In genomic region chr16:49867234-49867633, GRCh38 we compare ENCODE assay signal across 22 cellular contexts. TPM values are rescaled to one million over a fixed set of nuclear protein-coding genes. Genes with fewer than 3 reads are reported as not detected.
DNase-seq lines count a peak whose midpoint lies in the region; ATAC-seq, FAIRE-seq and TF ChIP-seq lines count a peak whose summit lies in the region.
"Had no signal": no experiment of that assay in that cellular context is flagged by ENCODE, and none has a peak within 500 bp of the region (broad histone marks: within the 10 kb centered on the region; RNA-seq: fewer than 3 reads in every experiment).

No MANE protein-coding gene starts in this region.

- peaks cover 34% of the 10 kb centered on the region for H3K4me1 Mint-ChIP-seq in neural crest cell

- no peaks in the 10 kb centered on the region for H3K79me1 ChIP-seq in H1 (ENCODE audit: low read depth, low read length)

- peak overlapping the region; percentile 67; the same call in 1 of the 2 replicates for H3K27ac ChIP-seq in HUES6 (ENCODE audit: low read depth, low read length)
- no peak overlapping the region for H3K27ac ChIP-seq in H1 (ENCODE audit: low read depth, low read length)
- no peak overlapping the region for H3K27ac ChIP-seq in kidney (ENCODE audit: low read depth in 2 of 2, low read length in 2 of 2)
- no peak overlapping the region for H3K27ac ChIP-seq in heart right ventricle
- H3K27ac ChIP-seq: RWPE1 had no signal

- H3K9me3 Mint-ChIP-seq in neural crest cell: no peaks in the 10 kb centered on the region
- H3K9me3 Mint-ChIP-seq: H9 had no signal

- WGBS in H1 (ENCODE audit: extremely low coverage in 1 of 2, insufficient coverage in 1 of 2, insufficient read length in 1 of 2, insufficient replicate concordance in 2 of 2, low coverage in 1 of 2, low lambda C conversion rate in 2 of 2, missing lambda C conversion rate in 1 of 2), 2 experiments: 92% methylated on average over 2 of the region's 2 CpGs; no CpG with 5 or more reads in 1 of the 2 experiments
- WGBS in heart right ventricle, 2 donors: 97% methylated on average over 2 of the region's 2 CpGs

- FAIRE-seq in H1 (lab: Jason Lieb, UNC) (no peak), kidney (lab: Jason Lieb, UNC) (no peak)
- FAIRE-seq: GM12891 had no signal

- peak overlapping the region; percentile 92 for H3K4ac ChIP-seq in H1 (replicated peaks; ENCODE audit: insufficient read length, low read depth, low read length)

- intact Hi-C loops in kidney (cut with DNase I) (no loop called here), heart right ventricle (cut with DNase I) (loop anchor here in 1 of 10 donors (10.0 kb wide), 1 partner anchor 262 kb away; no protein-coding TSS in a partner anchor)

- H4K5ac ChIP-seq in H1 (ENCODE audit: insufficient read length, low read depth, low read length): no peak overlapping the region

- H3K18ac ChIP-seq in H1 (ENCODE audit: extremely low read depth, low read length): peak overlapping the region; percentile 78

- peak overlapping the region; percentile 69 for H2BK120ac ChIP-seq in H1 (replicated peaks; ENCODE audit: low read depth, low read length)

- no peaks in the 10 kb centered on the region for H3K9me3 ChIP-seq in HUES6 (ENCODE audit: control insufficient read depth, insufficient read depth, low read depth, low read length)
- H3K9me3 ChIP-seq in H1 (ENCODE audit: insufficient read depth in 2 of 2, low read depth in 1 of 2, low read length in 1 of 2): no peaks in the 10 kb centered on the region
- no peaks in the 10 kb centered on the region for H3K9me3 ChIP-seq in kidney (ENCODE audit: control insufficient read depth in 1 of 2, low read length in 2 of 2)
- H3K9me3 ChIP-seq in heart right ventricle: no peaks in the 10 kb centered on the region

- TF ChIP-seq POLR2A in H1 (IDR thresholded peaks at IDR 0.05; ENCODE audit: control extremely low read depth in 1 of 2, low read depth in 2 of 2, low read length in 2 of 2): no peak

- CTCF ChIA-PET in H1 (lab: Charles Lee; ENCODE audit: partially characterized antibody): interaction anchor here (0.9 to 4.5 kb wide), 9 partner anchors 9 to 278 kb away, joined by 3 to 35 read pairs (median 3); no protein-coding TSS in a partner anchor

- no peaks in the 10 kb centered on the region for H4K20me1 ChIP-seq in H1 (replicated peaks in 1 of 2; ENCODE audit: control insufficient read depth in 1 of 2, insufficient read depth in 2 of 2, low read length in 2 of 2)

- H3K23me2 ChIP-seq in H1 (ENCODE audit: low read depth, low read length): no peaks in the 10 kb centered on the region

- no peak for TF ChIP-seq EP300 in H1 (IDR thresholded peaks at IDR 0.05; ENCODE audit: borderline replicate concordance in 1 of 2, low read depth in 2 of 2, low read length in 2 of 2)

- no peaks in the 10 kb centered on the region for H3K36me3 ChIP-seq in HUES6 (ENCODE audit: control insufficient read depth, insufficient read depth, low read length)
- no peaks in the 10 kb centered on the region for H3K36me3 ChIP-seq in H1 (ENCODE audit: control insufficient read depth in 2 of 4, insufficient read depth in 4 of 4, low read length in 3 of 4)
- H3K36me3 ChIP-seq in kidney (ENCODE audit: control insufficient read depth in 1 of 2, insufficient read depth in 2 of 2, low read length in 2 of 2): no peaks in the 10 kb centered on the region
- H3K36me3 ChIP-seq in heart right ventricle: no peaks in the 10 kb centered on the region

- H3K14ac ChIP-seq in H1 (ENCODE audit: insufficient read length): no peak overlapping the region

- peak overlapping the region; percentile 44; the same call in 1 of the 2 replicates for H2BK5ac ChIP-seq in H1 (ENCODE audit: low read depth, low read length)

- 0 out of 4 replicates have a peak overlapping the region, but pooled peaks of 1 of the 2 experiments have one; percentile 4 for H3K4me2 ChIP-seq in H1 (ENCODE audit: insufficient read depth in 1 of 2, low read depth in 2 of 2, low read length in 2 of 2)

- TF ChIP-seq RAD21 in H1 (IDR thresholded peaks at IDR 0.05 in 1 of 2, conservative IDR thresholded peaks at IDR 0.05 in 1 of 2; ENCODE audit: low read depth in 2 of 2, low read length in 2 of 2): no peak

- H3K4me3 ChIP-seq in HUES6 (ENCODE audit: low read depth, low read length) (no peak overlapping the region), H1 (ENCODE audit: extremely low read depth in 1 of 4, insufficient read depth in 2 of 4, low read depth in 3 of 4, low read length in 4 of 4) (peak overlapping the region in 2 of 4 experiments; percentile 2 to 10; a peak in 2 of 8 replicates), kidney (ENCODE audit: low read length in 2 of 2) (no peak overlapping the region), heart right ventricle (no peak overlapping the region)

- peak overlapping the region; percentile 23 for H3K4me3 Mint-ChIP-seq in neural crest cell
- H3K4me3 Mint-ChIP-seq: H9 had no signal

- POLR2A ChIA-PET in H1 (lab: Charles Lee; ENCODE audit: partially characterized antibody): interaction anchor here (1.5 to 2.4 kb wide), 2 partner anchors 8 to 9 kb away, joined by 5 to 7 read pairs; no protein-coding TSS in a partner anchor

- no peak overlapping the region for H3K23ac ChIP-seq in H1 (ENCODE audit: insufficient read length)

- no peaks in the 10 kb centered on the region for H3K36me3 Mint-ChIP-seq in neural crest cell (ENCODE audit: low read depth)

- ATAC-seq in GM19023 (IDR thresholded peaks at IDR 0.05; ENCODE audit: unreplicated experiment) (no peak), heart right ventricle (no peak), HG03139 (IDR thresholded peaks at IDR 0.05; ENCODE audit: unreplicated experiment) (no peak)

- H3K9ac ChIP-seq in HUES6 (ENCODE audit: low read length): no peak overlapping the region
- H3K9ac ChIP-seq in H1 (replicated peaks in 1 of 4; ENCODE audit: extremely low read depth in 1 of 4, low read depth in 3 of 4, low read length in 3 of 4): no peak overlapping the region
- H3K9ac ChIP-seq in kidney (ENCODE audit: low read length in 2 of 2): no peak overlapping the region

- H2BK15ac ChIP-seq in H1 (ENCODE audit: low read length): peak overlapping the region; percentile 46; the same call in 1 of the 2 replicates

- no peak for TF ChIP-seq CTCF in H1 (IDR thresholded peaks at IDR 0.05; ENCODE audit: control extremely low read depth in 1 of 3, insufficient read depth in 1 of 3, low read depth in 1 of 3, low read length in 3 of 3)
- no peak for TF ChIP-seq CTCF in neural crest cell (conservative IDR thresholded peaks at IDR 0.05)
- TF ChIP-seq CTCF in kidney (IDR thresholded peaks at IDR 0.05; ENCODE audit: borderline replicate concordance, extremely low read depth, insufficient read depth): no peak
- no peak for TF ChIP-seq CTCF in heart right ventricle (IDR thresholded peaks at IDR 0.05)

- H3K27me3 ChIP-seq in HUES6 (ENCODE audit: control insufficient read depth, insufficient read depth, low read length): peaks cover 3% of the 10 kb centered on the region; the same call in 1 of the 2 replicates
- H3K27me3 ChIP-seq in H1 (replicated peaks in 1 of 4; ENCODE audit: control insufficient read depth in 3 of 4, extremely low read depth in 1 of 4, insufficient read depth in 3 of 4, low read length in 3 of 4): peaks cover 0 to 6% (median 2%) of the 10 kb centered on the region in 4 experiments; a peak in 4 of 7 replicates
- peaks cover 0 to 8% (median 0%) of the 10 kb centered on the region in 7 donors for H3K27me3 ChIP-seq in heart right ventricle

- no peak overlapping the region for H4K8ac ChIP-seq in H1 (ENCODE audit: extremely low read depth, insufficient read depth, low read length)

- DNase-seq in H1 (ENCODE audit: low read depth in 1 of 2, low spot score in 2 of 2) (no peak), neural crest cell (ENCODE audit: low read depth, low spot score) (no peak), retina (peak; percentile 54), kidney (no peak), heart right ventricle (no peak)
- DNase-seq: Calu3, DMS79 treated with DMSO at 0.1 percent for 48 hours, GF-D8, NCI-H1048, NCI-H1417, NCI-H1694, NCI-H2081, NCI-H2227 treated with DMSO at 0.1 percent for 48 hours, NCI-H526 treated with DMSO at 0.1 percent for 48 hours, SHP77 had no signal

- H3K4me1 ChIP-seq in HUES6 (ENCODE audit: control insufficient read depth, insufficient read depth, low read length) (peaks cover 20% of the 10 kb centered on the region), H1 (replicated peaks in 1 of 4; ENCODE audit: control insufficient read depth in 3 of 4, insufficient read depth in 4 of 4, low read length in 3 of 4) (peaks cover 7 to 21% (median 16%) of the 10 kb centered on the region in 4 experiments), kidney (ENCODE audit: control insufficient read depth in 1 of 2, insufficient read depth in 1 of 2, low read depth in 1 of 2, low read length in 2 of 2) (no peaks in the 10 kb centered on the region), heart right ventricle (peaks cover 0 to 17% (median 4%) of the 10 kb centered on the region in 9 donors)

- peak overlapping the region; percentile 84; the same call in 1 of the 2 replicates for H2BK12ac ChIP-seq in H1 (ENCODE audit: low read depth, low read length)

- peak overlapping the region; percentile 88 for H4K91ac ChIP-seq in H1 (replicated peaks; ENCODE audit: insufficient read length, low read length)

- H3K27ac Mint-ChIP-seq in neural crest cell (ENCODE audit: unreplicated experiment): no peak overlapping the region
- H3K27ac Mint-ChIP-seq: H9 had no signal

- no peaks in the 10 kb centered on the region for H3K79me2 ChIP-seq in H1 (ENCODE audit: control insufficient read depth in 1 of 2, insufficient read depth in 2 of 2, low read length in 2 of 2)

- no peak overlapping the region for H2AK5ac ChIP-seq in H1 (ENCODE audit: low read depth, low read length)

- H3K27me3 Mint-ChIP-seq in neural crest cell (ENCODE audit: low read depth): peaks cover under 1% of the 10 kb centered on the region

- peak overlapping the region; percentile 0 for H3K56ac ChIP-seq in H1 (replicated peaks; ENCODE audit: insufficient read length, low read depth, low read length)

- peak overlapping the region; percentile 95; the same call in 1 of the 2 replicates for H2BK20ac ChIP-seq in H1 (ENCODE audit: low read length)

- no peak overlapping the region for H2AFZ ChIP-seq in H1 (ENCODE audit: low read length)

TF ChIP-seq in H1, 55 proteins besides CTCF, POLR2A, EP300 and RAD21 (continues in another document):
- no peak for TF ChIP-seq HDAC6 (IDR thresholded peaks at IDR 0.05; ENCODE audit: low read depth, low read length)

RNA-seq across cellular contexts. Expression of gene ZNF423, which starts 11.3 kb away (rescaled TPM):
- 52.3 and 55.0 TPM in 2 replicates for total RNA-seq in H1 (2021; fragmentation: NEBNext Ultra II Directional; extraction: Animal tissue kit (Norgen Biotek cat#: 25700))
- polyA plus RNA-seq in H1 (2011; rRNA removed): 38.2 and 41.2 TPM in 2 replicates
- 21.9 TPM for polyA plus RNA-seq in H1 (2011; cell fraction: cytosol; rRNA removed)
- 39.6 TPM for polyA plus RNA-seq in H1 (2011; cell fraction: nucleus; rRNA removed)
- 39.6 to 51.6 TPM (median 48.3 TPM) in 4 replicates for polyA plus RNA-seq in H1 (2012, experiment 1 of 2)
- 33.1 TPM for polyA plus RNA-seq in H1 (2012, experiment 2 of 2)
- polyA plus RNA-seq in H1 (2013, experiment 1 of 2): 24.8 TPM
- 27.0 TPM for polyA plus RNA-seq in H1 (2013, experiment 2 of 2)
- 47.8 and 68.0 TPM in 2 replicates for polyA minus RNA-seq in H1 (2011; rRNA and poly(A)+ RNA removed)
- polyA minus RNA-seq in H1 (2011; cell fraction: cytosol; rRNA and poly(A)+ RNA removed): 46.3 TPM
- polyA minus RNA-seq in H1 (2011; cell fraction: nucleus; rRNA and poly(A)+ RNA removed): 49.0 TPM
- total RNA-seq in neural crest cell: 55.0 and 55.4 TPM in 2 replicates
- total RNA-seq in kidney: 8.4 TPM
- 2.0 TPM for polyA plus RNA-seq in kidney (ENCODE audit: insufficient read depth, low read depth, low replicate concordance)
- total RNA-seq in heart right ventricle: 10 to 100 TPM in 2 of 10 donors, 1 to 10 TPM in 8; 4.2 to 10.6 (median 7.4) TPM
- 1 to 10 TPM; 2.6 to 2.9 TPM for polyA plus RNA-seq in heart right ventricle
- total RNA-seq: Calu3, NCI-H460 had no signal
